ENCODE assay signal across 20 cellular contexts in the genomic region with DNA sequence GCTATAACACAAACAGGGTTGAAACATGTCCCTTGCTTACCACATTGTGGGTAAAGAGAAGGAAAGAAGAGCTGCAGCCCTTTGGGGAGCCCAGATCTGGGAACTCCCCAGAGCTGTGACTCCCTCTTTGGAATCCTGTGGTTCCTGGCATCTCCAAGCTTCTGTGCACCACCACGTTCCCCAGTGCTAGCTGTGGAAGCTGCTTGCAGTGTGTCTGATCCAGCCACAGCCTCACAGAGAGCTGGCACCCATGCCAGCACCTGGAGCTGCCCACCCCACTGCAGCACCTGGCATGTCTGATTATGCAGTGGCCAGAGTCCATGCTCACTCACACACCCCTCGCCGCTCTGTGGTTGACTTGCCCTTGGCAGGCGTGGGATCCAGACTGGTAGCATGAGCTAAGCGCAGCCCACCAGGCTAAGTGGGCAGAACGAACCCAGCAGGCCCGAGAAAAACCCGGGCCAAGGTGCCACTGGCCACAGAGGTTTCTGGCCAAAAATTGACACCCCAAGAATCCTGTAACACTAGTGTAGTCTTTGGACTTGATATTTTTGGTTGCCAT.
DNase-seq lines count a peak whose midpoint lies in the region; ATAC-seq, FAIRE-seq and TF ChIP-seq lines count a peak whose summit lies in the region.
"Had no signal": no experiment of that assay in that cellular context is flagged by ENCODE, and none has a peak within 500 bp of the region (broad histone marks: within the 10 kb centered on the region; RNA-seq: fewer than 3 reads in every experiment).

No MANE protein-coding gene starts in this region.

- peak; percentile 26 for FAIRE-seq in HTR-8/SVneo (lab: Jason Lieb, UNC)
- FAIRE-seq: A204.1, G401.6, GM12892, H1 had no signal

- ATAC-seq in foreskin keratinocyte (peak; percentile 10), GM21723 (IDR thresholded peaks at IDR 0.05; ENCODE audit: unreplicated experiment) (no peak)

- H3K36me3 ChIP-seq in right atrium auricular region: no peaks in the 10 kb centered on the region
- H3K36me3 ChIP-seq: BE2C had no signal

- H3K27me3 ChIP-seq in foreskin keratinocyte (no peaks in the 10 kb centered on the region), right atrium auricular region (no peaks in the 10 kb centered on the region)
- H3K27me3 ChIP-seq: BE2C; BLaER1 treated with 17β-estradiol and CSF1 and Interleukin-3, amounts not matched to agents 10 nM and 100 nM had no signal

- H3K4me3 ChIP-seq in AG10803 (ENCODE audit: low read length): no peak overlapping the region
- H3K4me3 ChIP-seq in right atrium auricular region: no peak overlapping the region
- H3K4me3 ChIP-seq: BLaER1 treated with 17β-estradiol and CSF1 and Interleukin-3, amounts not matched to agents 10 nM and 100 nM had no signal

- H3K9me3 ChIP-seq in right atrium auricular region: no peaks in the 10 kb centered on the region
- H3K9me3 ChIP-seq: BE2C had no signal

- H3K27ac ChIP-seq in foreskin keratinocyte (no peak overlapping the region), right atrium auricular region (no peak overlapping the region)
- H3K27ac ChIP-seq: 22Rv1; BLaER1 treated with 17β-estradiol and CSF1 and Interleukin-3, amounts not matched to agents 10 nM and 100 nM had no signal

- DNase-seq in AG10803 (ENCODE audit: low read depth) (peak; percentile 32), HTR-8/SVneo (ENCODE audit: insufficient read length, low spot score) (no peak), foreskin keratinocyte (no peak), NCI-H2081 (lab: John Stamatoyannopoulos, UW) (no peak), right atrium auricular region (ENCODE audit: low spot score) (no peak)
- DNase-seq: AML-193; BE2C; Calu3; CD4-positive, alpha-beta T cell; COR-L47; DMS79 treated with DMSO at 0.1 percent for 48 hours; H7; HCEC 1CT had no signal

- TF ChIP-seq CTCF in AG10803 (conservative IDR thresholded peaks at IDR 0.05; ENCODE audit: low read length) (no peak), foreskin keratinocyte (conservative IDR thresholded peaks at IDR 0.05) (no peak), right atrium auricular region (IDR thresholded peaks at IDR 0.05) (no peak)

- no peaks in the 10 kb centered on the region for H3K4me1 ChIP-seq in foreskin keratinocyte
- no peaks in the 10 kb centered on the region for H3K4me1 ChIP-seq in right atrium auricular region
- H3K4me1 ChIP-seq: BE2C had no signal
